11 cellular contexts compared by ENCODE assay signal in the genomic region with DNA sequence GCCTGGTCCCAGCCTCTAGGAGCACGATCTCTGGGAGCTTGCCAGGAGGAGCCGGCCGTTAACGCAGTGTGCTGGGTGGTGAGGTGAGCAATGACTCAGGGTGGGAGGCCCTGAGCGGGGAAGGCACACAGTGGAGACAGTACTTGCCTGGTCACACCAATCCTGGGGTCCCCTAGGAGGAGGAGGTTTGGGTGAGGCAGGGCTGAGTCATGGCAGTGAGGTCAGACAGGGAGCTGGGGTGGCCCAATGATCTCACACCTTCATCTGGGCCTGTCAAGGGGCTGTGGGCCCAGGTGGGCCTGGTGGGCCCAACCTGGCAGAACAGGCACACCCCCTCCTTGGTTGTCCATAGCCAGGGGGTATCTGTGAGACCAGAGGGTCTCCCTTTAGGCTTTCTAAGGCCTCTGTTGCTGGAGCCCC. TPM values are rescaled to one million over a fixed set of nuclear protein-coding genes. Genes with fewer than 3 reads are reported as not detected.
DNase-seq lines count a peak whose midpoint lies in the region; ATAC-seq and TF ChIP-seq lines count a peak whose summit lies in the region.
"Had no signal": no experiment of that assay in that cellular context is flagged by ENCODE, and none has a peak within 500 bp of the region (broad histone marks: within the 10 kb centered on the region; RNA-seq: fewer than 3 reads in every experiment).

No MANE protein-coding gene starts in this region.

- POLR2A ChIA-PET in activated CD8-positive, alpha-beta T cell treated with anti-CD3 and anti-CD28 coated beads, Interleukin-2, amount 10 ng/mL, durations not matched to agents 7 days and 5 days (lab: Charles Lee), result interaction anchor here (0.6 kb wide), 1 partner anchor 329 kb away, joined by 3 read pairs; no protein-coding TSS in a partner anchor
- POLR2A ChIA-PET in GM10248 (lab: Yijun Ruan, JAX), result no interaction called here

- peaks cover 24% of the 10 kb centered on the region for H3K27me3 Mint-ChIP-seq in activated CD8-positive, alpha-beta T cell treated with anti-CD3 and anti-CD28 coated beads, Interleukin-2, amount 10 ng/mL, durations not matched to agents 7 days and 5 days (ENCODE audit: low read depth)

- H3K9me3 Mint-ChIP-seq in activated CD8-positive, alpha-beta T cell treated with anti-CD3 and anti-CD28 coated beads, Interleukin-2, amount 10 ng/mL, durations not matched to agents 7 days and 5 days (ENCODE audit: insufficient read depth), result no peaks in the 10 kb centered on the region

- no peak overlapping the region for H3K4me3 Mint-ChIP-seq in activated CD8-positive, alpha-beta T cell treated with anti-CD3 and anti-CD28 coated beads, Interleukin-2, amount 10 ng/mL, durations not matched to agents 7 days and 5 days

- no peaks in the 10 kb centered on the region for H3K36me3 Mint-ChIP-seq in activated CD8-positive, alpha-beta T cell treated with anti-CD3 and anti-CD28 coated beads, Interleukin-2, amount 10 ng/mL, durations not matched to agents 7 days and 5 days (ENCODE audit: low read depth)

- H3K27me3 ChIP-seq in ACC112 (ENCODE audit: insufficient read depth, low read length), result no peaks in the 10 kb centered on the region
- no peaks in the 10 kb centered on the region for H3K27me3 ChIP-seq in foreskin keratinocyte
- H3K27me3 ChIP-seq: upper lobe of right lung had no signal

- no peak overlapping the region for H3K4me3 ChIP-seq in ACC112 (ENCODE audit: low read depth, low read length)
- H3K4me3 ChIP-seq: lung, upper lobe of right lung had no signal

- peak; percentile 11 for ATAC-seq in activated CD8-positive, alpha-beta T cell treated with anti-CD3 and anti-CD28 coated beads, Interleukin-2, amount 10 ng/mL, durations not matched to agents 7 days and 5 days
- ATAC-seq in foreskin keratinocyte (peak; percentile 94), HG03280 (IDR thresholded peaks at IDR 0.05; ENCODE audit: unreplicated experiment) (no peak)
- ATAC-seq: upper lobe of right lung had no signal

- no peak overlapping the region for H2AFZ ChIP-seq in ACC112 (ENCODE audit: low read length, unreplicated experiment)

- H3K27ac Mint-ChIP-seq in activated CD8-positive, alpha-beta T cell treated with anti-CD3 and anti-CD28 coated beads, Interleukin-2, amount 10 ng/mL, durations not matched to agents 7 days and 5 days, result no peak overlapping the region

- H3K36me3 ChIP-seq in ACC112 (ENCODE audit: insufficient read depth, low read length), result no peaks in the 10 kb centered on the region
- H3K36me3 ChIP-seq: upper lobe of right lung had no signal

- no peaks in the 10 kb centered on the region for H3K79me2 ChIP-seq in ACC112 (ENCODE audit: control insufficient read depth, insufficient read depth, low read length, unreplicated experiment)

- H3K4me1 ChIP-seq in ACC112 (ENCODE audit: control insufficient read depth, insufficient read depth, low read length, unreplicated experiment) (peaks cover 62% of the 10 kb centered on the region), foreskin keratinocyte (peaks cover 14% of the 10 kb centered on the region)

- H3K27ac ChIP-seq in ACC112 (ENCODE audit: low read depth, low read length), result peak overlapping the region; percentile 94
- peak overlapping the region; percentile 86 for H3K27ac ChIP-seq in foreskin keratinocyte
- H3K27ac ChIP-seq: upper lobe of right lung had no signal

- CTCF ChIA-PET in activated CD8-positive, alpha-beta T cell treated with anti-CD3 and anti-CD28 coated beads, Interleukin-2, amount 10 ng/mL, durations not matched to agents 7 days and 5 days (lab: Charles Lee), result interaction anchor here (0.7 to 2.4 kb wide), 11 partner anchors 8 to 970 kb away, joined by 3 to 12 read pairs (median 5); partner anchors contain the start of gene CCDC30
- CTCF ChIA-PET in GM10248 (lab: Yijun Ruan, JAX), result interaction anchor here (0.8 to 10.6 kb wide), 12 partner anchors 9 to 378 kb away, joined by 3 to 104 read pairs (median 6); partner anchors contain the start of gene EDN2

- peaks cover 5% of the 10 kb centered on the region for H3K4me1 Mint-ChIP-seq in activated CD8-positive, alpha-beta T cell treated with anti-CD3 and anti-CD28 coated beads, Interleukin-2, amount 10 ng/mL, durations not matched to agents 7 days and 5 days (ENCODE audit: low read depth)

- TF ChIP-seq CTCF in foreskin keratinocyte (conservative IDR thresholded peaks at IDR 0.05) (no peak), GM10248 (IDR thresholded peaks at IDR 0.05; ENCODE audit: control extremely low read depth, extremely low read depth, low read depth, missing control alignments) (no peak)

- DNase-seq in GOT3 (lab: John Stamatoyannopoulos, UW) (peak; percentile 36), foreskin keratinocyte (peak; percentile 90 to 94), NCI-H510A treated with DMSO at 0.1 percent for 48 hours (lab: John Stamatoyannopoulos, UW) (no peak), GM10248 (ENCODE audit: extremely low spot score) (no peak)
- no peak for DNase-seq in activated CD8-positive, alpha-beta T cell treated with anti-CD3 and anti-CD28 coated beads, Interleukin-2, amount 10 ng/mL, durations not matched to agents 7 days and 5 days
- no peak for DNase-seq in stimulated activated CD4-positive, alpha-beta T cell treated with anti-CD3 and anti-CD28 coated beads, Interleukin-12 subunit alpha, Interleukin-12 subunit beta, amount 100 ng/mL, for 4 hours
- DNase-seq: effector memory CD4-positive, alpha-beta T cell; upper lobe of right lung had no signal

RNA-seq across cellular contexts. Expression of gene EDN2, which starts 8.6 kb away (rescaled TPM):
- total RNA-seq in activated CD8-positive, alpha-beta T cell treated with anti-CD3 and anti-CD28 coated beads, Interleukin-2, amount 10 ng/mL, durations not matched to agents 7 days and 5 days, result not detected
- total RNA-seq in foreskin keratinocyte, result 0.11 and 0.27 TPM in 2 replicates
- 0.10 and 0.32 TPM in 2 replicates for polyA plus RNA-seq in foreskin keratinocyte
- total RNA-seq: upper lobe of right lung had no signal

Comparison
In these comparisons a context has a peak if more than half of its experiments do, and no peak if none do; other contexts are left out.
1. DNase-seq: peak in GOT3 (single experiment) and foreskin keratinocyte (2 of 2); none in activated CD8-positive, alpha-beta T cell treated with anti-CD3 and anti-CD28 coated beads, Interleukin-2, amount 10 ng/mL, durations not matched to agents 7 days and 5 days (single experiment), NCI-H510A treated with DMSO at 0.1 percent for 48 hours (single experiment), GM10248 (single experiment) and stimulated activated CD4-positive, alpha-beta T cell treated with anti-CD3 and anti-CD28 coated beads, Interleukin-12 subunit alpha, Interleukin-12 subunit beta, amount 100 ng/mL, for 4 hours (single experiment).